1 cellular context compared by ENCODE assay signal in genomic region chr11:118572914-118573550, GRCh38.
TF ChIP-seq lines count a peak whose summit lies in the region.

No MANE protein-coding gene starts in this region.

TF ChIP-seq in GM23338, 12 proteins besides CTCF, POLR2A, EP300 and RAD21 (continued from another document):
- no peak for TF ChIP-seq STAT1 (IDR thresholded peaks at IDR 0.05; ENCODE audit: unreplicated experiment)
TF ChIP-seq in GM23338: peak in this region for 0.
